Comparison of ENCODE assay signal across 10 cellular contexts in genomic region chr10:13684252-13684791, GRCh38.
DNase-seq lines count a peak whose midpoint lies in the region; ATAC-seq and TF ChIP-seq lines count a peak whose summit lies in the region.
"Had no signal": no experiment of that assay in that cellular context is flagged by ENCODE, and none has a peak within 500 bp of the region (broad histone marks: within the 10 kb centered on the region; RNA-seq: fewer than 3 reads in every experiment).

No MANE protein-coding gene starts in this region.

- H3K27me3 ChIP-seq in BE2C, result no peaks in the 10 kb centered on the region
- no peaks in the 10 kb centered on the region for H3K27me3 ChIP-seq in adrenal gland

- H3K4me1 ChIP-seq in BE2C, result no peaks in the 10 kb centered on the region
- H3K4me1 ChIP-seq in adrenal gland (replicated peaks in 1 of 2), result peaks cover 0 to 5% of the 10 kb centered on the region in 2 donors

- H3K36me3 ChIP-seq in BE2C (no peaks in the 10 kb centered on the region), adrenal gland (replicated peaks in 1 of 2) (peaks cover 0 to 4% of the 10 kb centered on the region in 2 donors)
- H3K36me3 ChIP-seq: HAP-1 had no signal

- H3K27ac ChIP-seq in adrenal gland, result peak overlapping the region in 4 of 5 donors; percentile 45 to 75 (median 52)

- H3K9me3 ChIP-seq in BE2C (no peaks in the 10 kb centered on the region), adrenal gland (replicated peaks in 1 of 3) (no peaks in the 10 kb centered on the region)
- H3K9me3 ChIP-seq: HAP-1 had no signal

- H3K4me3 ChIP-seq in BE2C (ENCODE audit: low read depth, low read length) (peak overlapping the region; percentile 34), adrenal gland (no peak overlapping the region)
- H3K4me3 ChIP-seq: HAP-1, smooth muscle cell had no signal

- WGBS in adrenal gland, 4 donors, result 47 to 59% (median 54%) methylated on average over 10 to 17 of the region's 17 CpGs

- DNase-seq in BE2C (peak; percentile 18), adrenal gland (peak; percentile 37 to 86 (median 61)), Right ventricle myocardium superior (peak; percentile 87), posterior cingulate gyrus (peak; percentile 46 to 94 (median 58)), activated gamma-delta T cell treated with Interleukin-2 at 50 U/mL for 16 hours (no peak), NCI-H1105 (lab: John Stamatoyannopoulos, UW) (no peak), GM19240 (ENCODE audit: insufficient read length, low spot score) (no peak)
- DNase-seq in NK-92 treated with Interleukin-12 subunit alpha and Interleukin-12 subunit beta, amount 100 ng/mL, for 24 hours (lab: John Stamatoyannopoulos, UW), result no peak

- ATAC-seq in Right ventricle myocardium superior (ENCODE audit: poor library complexity), result peak; percentile 63

- no peak for TF ChIP-seq CTCF in BE2C (IDR thresholded peaks at IDR 0.05; ENCODE audit: low read depth, low read length)
- TF ChIP-seq CTCF in adrenal gland (IDR thresholded peaks at IDR 0.05), result no peak

- intact Hi-C loops in adrenal gland (cut with DNase I), result no loop called here
- intact Hi-C loops in Right ventricle myocardium superior (cut with DNase I), result no loop called here
- intact Hi-C loops in posterior cingulate gyrus (cut with DNase I), result no loop called here

- TF ChIP-seq POLR2A in adrenal gland (IDR thresholded peaks at IDR 0.05), result no peak

Comparison
In these comparisons a context has a peak if more than half of its experiments do, and no peak if none do; other contexts are left out.
1. DNase-seq: peak in BE2C (single experiment), adrenal gland (7 of 7), Right ventricle myocardium superior (single experiment) and posterior cingulate gyrus (10 of 10); none in activated gamma-delta T cell treated with Interleukin-2 at 50 U/mL for 16 hours (single experiment), NCI-H1105 (single experiment), NK-92 treated with Interleukin-12 subunit alpha and Interleukin-12 subunit beta, amount 100 ng/mL, for 24 hours (single experiment) and GM19240 (single experiment).